26 cellular contexts compared by ENCODE assay signal in the genomic region with DNA sequence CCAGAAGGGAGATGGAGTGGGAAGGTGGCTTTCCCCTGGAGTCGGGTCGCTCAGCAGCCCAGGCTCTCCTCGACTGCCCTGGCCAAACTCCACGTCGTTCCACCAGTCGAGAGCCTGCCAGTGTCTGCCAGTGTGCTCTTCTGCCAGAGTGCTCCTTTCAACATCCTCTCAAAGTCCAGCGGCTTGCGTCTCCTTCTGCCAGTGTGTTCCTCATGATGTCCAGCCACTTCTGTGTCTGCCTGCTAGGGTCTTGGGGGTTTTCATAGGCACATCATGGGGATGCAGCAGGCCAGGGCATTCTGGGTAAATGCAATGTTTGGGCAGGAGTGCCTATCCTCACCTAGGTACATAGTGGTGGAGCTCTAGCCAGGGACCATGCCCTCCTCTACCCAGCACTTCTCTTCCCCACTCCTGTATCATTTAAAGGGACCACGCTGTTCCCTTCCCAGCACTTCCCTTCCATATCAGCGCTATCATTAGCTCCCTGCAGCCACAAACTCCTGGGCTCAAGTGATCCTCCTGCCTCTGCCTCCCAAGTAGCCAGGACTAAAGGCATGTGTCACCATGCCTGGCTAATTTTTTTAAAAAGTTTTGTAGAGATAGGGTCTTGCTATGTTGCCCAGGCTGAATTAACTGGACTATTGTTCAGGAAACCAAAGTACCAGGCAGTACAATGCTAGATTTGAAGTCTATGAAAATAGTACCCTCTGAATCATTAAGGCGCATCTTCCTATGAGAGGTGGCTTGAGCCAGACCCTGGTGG.
"Had no signal": no experiment of that assay in that cellular context is flagged by ENCODE, and none has a peak within 500 bp of the region (broad histone marks: within the 10 kb centered on the region; RNA-seq: fewer than 3 reads in every experiment).

No MANE protein-coding gene starts in this region.

- H3K4me1 ChIP-seq: prostate gland, right atrium auricular region, suprapubic skin, tibial artery had no signal

- H3K9me3 Mint-ChIP-seq: effector memory CD8-positive, alpha-beta T cell; immature natural killer cell; mesothelial cell of epicardium; naive B cell; nephron; stimulated activated naive CD8-positive, alpha-beta T cell treated with anti-CD3 and anti-CD28 coated beads, Interleukin-15, amount 100 ng/mL, for 72 hours; type B pancreatic cell had no signal

- H3K27ac ChIP-seq: coronary artery, prostate gland, right atrium auricular region, skin epidermis, suprapubic skin, tibial artery had no signal

- ATAC-seq: effector memory CD8-positive, alpha-beta T cell; left colon; left ventricle myocardium superior; mucosa of descending colon; stimulated activated naive CD8-positive, alpha-beta T cell treated with anti-CD3 and anti-CD28 coated beads, Interleukin-15, amount 100 ng/mL, for 72 hours had no signal

- FAIRE-seq: endometrium, frontal cortex had no signal

- H3K36me3 ChIP-seq: prostate gland, right atrium auricular region, suprapubic skin, tibial artery had no signal

- H3K27ac Mint-ChIP-seq: effector memory CD8-positive, alpha-beta T cell; immature natural killer cell; mesothelial cell of epicardium; nephron; stimulated activated naive CD8-positive, alpha-beta T cell treated with anti-CD3 and anti-CD28 coated beads, Interleukin-15, amount 100 ng/mL, for 72 hours; type B pancreatic cell had no signal

- DNase-seq: effector memory CD8-positive, alpha-beta T cell; hypothalamus; immature natural killer cell; islet precursor cell; kidney glomerular epithelial cell; left colon; left ventricle myocardium superior; mesenchymal stem cell; mucosa of descending colon; naive B cell; nucleus accumbens; stimulated activated CD4-positive, alpha-beta T cell treated with anti-CD3 and anti-CD28 coated beads, Interleukin-15, amount 100 ng/mL, for 24 hours; stimulated activated CD4-positive, alpha-beta T cell treated with anti-CD3 and anti-CD28 coated beads, Interleukin-2, amount 100 ng/mL, for 48 hours; stimulated activated naive CD4-positive, alpha-beta T cell; stimulated activated naive CD8-positive, alpha-beta T cell treated with anti-CD3 and anti-CD28 coated beads, Interleukin-15, amount 100 ng/mL, for 72 hours; tibial artery had no signal

- H3K27me3 Mint-ChIP-seq: stimulated activated naive CD8-positive, alpha-beta T cell treated with anti-CD3 and anti-CD28 coated beads, Interleukin-15, amount 100 ng/mL, for 72 hours had no signal

- H3K4me3 ChIP-seq: coronary artery, mucosa of descending colon, prostate gland, right atrium auricular region, skin epidermis, suprapubic skin, tibial artery had no signal

- H3K4me3 Mint-ChIP-seq: effector memory CD8-positive, alpha-beta T cell; immature natural killer cell; mesothelial cell of epicardium; naive B cell; nephron; stimulated activated naive CD8-positive, alpha-beta T cell treated with anti-CD3 and anti-CD28 coated beads, Interleukin-15, amount 100 ng/mL, for 72 hours; type B pancreatic cell had no signal

- H3K27me3 ChIP-seq: right atrium auricular region, suprapubic skin had no signal

- H3K4me1 Mint-ChIP-seq: immature natural killer cell; mesothelial cell of epicardium; naive B cell; stimulated activated naive CD8-positive, alpha-beta T cell treated with anti-CD3 and anti-CD28 coated beads, Interleukin-15, amount 100 ng/mL, for 72 hours had no signal

- H3K36me3 Mint-ChIP-seq: immature natural killer cell, mesothelial cell of epicardium, naive B cell, type B pancreatic cell had no signal

- H3K9me3 ChIP-seq: mucosa of descending colon, prostate gland, right atrium auricular region, suprapubic skin, tibial artery had no signal
